ENCODE assay signal across 16 cellular contexts in genomic region chr13:30869491-30869890, GRCh38. TPM values are rescaled to one million over a fixed set of nuclear protein-coding genes. Genes with fewer than 3 reads are reported as not detected.
DNase-seq lines count a peak whose midpoint lies in the region; ATAC-seq, FAIRE-seq and TF ChIP-seq lines count a peak whose summit lies in the region.
"Had no signal": no experiment of that assay in that cellular context is flagged by ENCODE, and none has a peak within 500 bp of the region (broad histone marks: within the 10 kb centered on the region; RNA-seq: fewer than 3 reads in every experiment).

No MANE protein-coding gene starts in this region.

- H3K4me1 ChIP-seq in GM23338 (ENCODE audit: insufficient read depth) (peaks cover 49% of the 10 kb centered on the region), mammary epithelial cell (ENCODE audit: insufficient read depth, low read length) (peaks cover 42% of the 10 kb centered on the region)

- H3K9me2 ChIP-seq in GM23338 (ENCODE audit: insufficient read depth), result no peaks in the 10 kb centered on the region

- peaks cover 19% of the 10 kb centered on the region for H3K27me3 Mint-ChIP-seq in GM23338 (ENCODE audit: insufficient read depth, low read depth, poor library complexity)

- CTCF ChIA-PET in mammary epithelial cell (lab: Charles Lee; ENCODE audit: low non-redundant PET), result interaction anchor here (0.8 kb wide), 1 partner anchor 330 kb away, joined by 3 read pairs; the partner anchor contains the start of gene B3GLCT

- H4K20me1 ChIP-seq in GM23338 (replicated peaks; ENCODE audit: insufficient read depth), result no peaks in the 10 kb centered on the region
- no peaks in the 10 kb centered on the region for H4K20me1 ChIP-seq in mammary epithelial cell (ENCODE audit: insufficient read depth, low read length)
- H4K20me1 ChIP-seq: BLaER1 had no signal

- H3K79me2 ChIP-seq in GM23338 (replicated peaks; ENCODE audit: insufficient read depth), result peaks cover 2% of the 10 kb centered on the region; the same call in 1 of the 2 replicates
- no peaks in the 10 kb centered on the region for H3K79me2 ChIP-seq in mammary epithelial cell (ENCODE audit: insufficient read depth, low read length)

- BruUV-seq in mammary epithelial cell (replicated peaks; lab: Mats Ljungman, UMichigan), result no TSS peak

- H3K4me3 ChIP-seq in GM23338 (no peak overlapping the region), mammary epithelial cell (replicated peaks in 1 of 3; ENCODE audit: insufficient read depth in 1 of 3, low read depth in 2 of 3, low read length in 3 of 3) (no peak overlapping the region), skin epidermis (no peak overlapping the region)
- H3K4me3 ChIP-seq: BLaER1 had no signal

- H3K27ac Mint-ChIP-seq in GM23338, result no peak overlapping the region

- no peaks in the 10 kb centered on the region for H3K27me3 ChIP-seq in GM23338 (ENCODE audit: insufficient read depth)
- H3K27me3 ChIP-seq in mammary epithelial cell (ENCODE audit: insufficient read depth, low read length), result no peaks in the 10 kb centered on the region
- H3K27me3 ChIP-seq: BLaER1 had no signal

- ATAC-seq in GM23338 (no peak), GM19351 (IDR thresholded peaks at IDR 0.05; ENCODE audit: unreplicated experiment) (no peak), HG02763 (IDR thresholded peaks at IDR 0.05; ENCODE audit: unreplicated experiment) (no peak)
- ATAC-seq: naive thymus-derived CD8-positive, alpha-beta T cell had no signal

- dilution Hi-C loops in mammary epithelial cell (cut with HindIII; ENCODE audit: low sequenced_read_pairs), result no loop called here

- 49% methylated on average over 7 of the region's 7 CpGs for WGBS in mammary epithelial cell (ENCODE audit: low coverage, missing lambda C conversion rate)

- H3K9ac ChIP-seq in mammary epithelial cell (ENCODE audit: insufficient read depth, low read length), result no peak overlapping the region
- H3K9ac ChIP-seq: BLaER1 had no signal

- no peak for DNase-seq in GM23338 (ENCODE audit: low spot score)
- no peak for DNase-seq in mammary epithelial cell
- DNase-seq in islet precursor cell, result peak; percentile 76
- no peak for DNase-seq in H54 (ENCODE audit: insufficient read length, low spot score)
- no peak for DNase-seq in CD1c-positive myeloid dendritic cell (ENCODE audit: extremely low spot score)
- DNase-seq: GDM1; immature natural killer cell; naive thymus-derived CD8-positive, alpha-beta T cell; SHP77 treated with DMSO at 0.1 percent for 48 hours; WERI-Rb-1 had no signal

- H3F3A ChIP-seq in GM23338 (replicated peaks; ENCODE audit: low read depth), result no peaks in the 10 kb centered on the region

- peaks cover 69% of the 10 kb centered on the region for H3K4me1 Mint-ChIP-seq in GM23338

- no peak for TF ChIP-seq POLR2A in H54 (IDR thresholded peaks at IDR 0.05; ENCODE audit: low read depth, low read length)

- H3K9me3 ChIP-seq in mammary epithelial cell (replicated peaks; ENCODE audit: insufficient read depth, low read length), result no peaks in the 10 kb centered on the region
- H3K9me3 ChIP-seq: BLaER1 had no signal

- H3K4me2 ChIP-seq in GM23338 (no peak overlapping the region), mammary epithelial cell (ENCODE audit: insufficient read depth, low read depth, low read length) (no peak overlapping the region)

- intact Hi-C loops in mammary epithelial cell (cut with micrococcal nuclease), result loop anchor here (5.0 kb wide), 2 partner anchors 297 to 407 kb away; no protein-coding TSS in a partner anchor

- H3K27ac ChIP-seq in GM23338 (ENCODE audit: low read depth) (0 out of 2 replicates have a peak overlapping the region, but pooled peaks have one; percentile 39), mammary epithelial cell (ENCODE audit: insufficient read depth, low read depth, low read length) (peak overlapping the region; percentile 77), skin epidermis (peak overlapping the region in 18 of 21 experiments; percentile 19 to 89 (median 74))
- H3K27ac ChIP-seq: BLaER1, epithelial cell of prostate, HL-60, WERI-Rb-1 had no signal

- H3K9me3 Mint-ChIP-seq in GM23338, result no peaks in the 10 kb centered on the region
- H3K9me3 Mint-ChIP-seq: immature natural killer cell; naive thymus-derived CD8-positive, alpha-beta T cell had no signal

- H3K36me3 Mint-ChIP-seq in GM23338 (ENCODE audit: low read depth), result no peaks in the 10 kb centered on the region
- H3K36me3 Mint-ChIP-seq: immature natural killer cell; naive thymus-derived CD8-positive, alpha-beta T cell had no signal

- in situ Hi-C loops in mammary epithelial cell (cut with MboI; ENCODE audit: low sequenced_read_pairs in 2 of 2), result loop anchor here in 1 of 2 donors (10.0 kb wide), 1 partner anchor 65 kb away; no protein-coding TSS in a partner anchor

- FAIRE-seq in H54 (lab: Jason Lieb, UNC), result no peak

- TF ChIP-seq CTCF in GM23338 (conservative IDR thresholded peaks at IDR 0.05; ENCODE audit: low read depth in 2 of 2) (no peak), mammary epithelial cell (conservative IDR thresholded peaks at IDR 0.05 in 1 of 2, IDR thresholded peaks at IDR 0.05 in 1 of 2; ENCODE audit: extremely low read depth in 1 of 2, insufficient read depth in 1 of 2, low read depth in 1 of 2, low read length in 2 of 2) (no peak)

- H3K36me3 ChIP-seq in GM23338 (ENCODE audit: insufficient read depth) (no peaks in the 10 kb centered on the region), mammary epithelial cell (ENCODE audit: insufficient read depth, low read length) (no peaks in the 10 kb centered on the region)
- H3K36me3 ChIP-seq: BLaER1, WERI-Rb-1 had no signal

- H3K4me3 Mint-ChIP-seq in GM23338, result no peak overlapping the region
- H3K4me3 Mint-ChIP-seq: immature natural killer cell; naive thymus-derived CD8-positive, alpha-beta T cell had no signal

- no peak overlapping the region for H2AFZ ChIP-seq in GM23338
- H2AFZ ChIP-seq in mammary epithelial cell (ENCODE audit: low read depth, low read length), result peak overlapping the region; percentile 57

TF ChIP-seq in GM23338, 12 proteins besides CTCF, POLR2A, EP300 and RAD21 (continues in another document):
- TF ChIP-seq REST (IDR thresholded peaks at IDR 0.05; ENCODE audit: unreplicated experiment) (no peak), ETS1 (IDR thresholded peaks at IDR 0.05) (no peak), CREB1 (CRISPR knock-in tag; IDR thresholded peaks at IDR 0.05; ENCODE audit: low read depth) (no peak)

RNA-seq across cellular contexts. Expression of gene MEDAG, which starts 36.6 kb away (rescaled TPM):
- 0.97 and 1.7 TPM in 2 replicates for total RNA-seq in GM23338 (2014; rRNA removed; shearing (Covaris generic))
- polyA plus RNA-seq in GM23338 (2016; fragmentation: Nextera tagmentation; extraction: Ambion mirVana), result 2.0 and 2.2 TPM in 2 replicates
- under 1 TPM in 1 of 2 donors, not detected in 1; 0.33 TPM for total RNA-seq in mammary epithelial cell
- 0.08 TPM for polyA plus RNA-seq in mammary epithelial cell
- polyA minus RNA-seq in mammary epithelial cell, result not detected
- total RNA-seq: naive thymus-derived CD8-positive, alpha-beta T cell had no signal
- polyA plus RNA-seq: immature natural killer cell; naive thymus-derived CD8-positive, alpha-beta T cell had no signal
